8 cellular contexts compared by ENCODE assay signal in genomic region chr5:93585054-93585751, GRCh38. TPM values are rescaled to one million over a fixed set of nuclear protein-coding genes. Genes with fewer than 3 reads are reported as not detected.
DNase-seq lines count a peak whose midpoint lies in the region; ATAC-seq and TF ChIP-seq lines count a peak whose summit lies in the region.

No MANE protein-coding gene starts in this region.

- CTCF ChIA-PET in BJ (lab: Yijun Ruan, JAX) = interaction anchor here (1.0 to 2.0 kb wide), 5 partner anchors 15 to 1137 kb away, joined by 3 to 5 read pairs (median 4); no protein-coding TSS in a partner anchor

- H3K9ac ChIP-seq in iPS-20b (ENCODE audit: low read depth, low read length) (no peak overlapping the region), subcutaneous abdominal adipose tissue (ENCODE audit: low read length in 5 of 5) (peak overlapping the region in 1 of 5 donors; percentile 69)

- H3K27ac ChIP-seq in iPS-20b (ENCODE audit: low read length) (no peak overlapping the region), subcutaneous abdominal adipose tissue (ENCODE audit: low read depth, low read length) (no peak overlapping the region)

- no peaks in the 10 kb centered on the region for H3K27me3 ChIP-seq in BJ (ENCODE audit: control insufficient read depth, insufficient read depth, low read length)
- peaks cover 95% of the 10 kb centered on the region for H3K27me3 ChIP-seq in iPS-20b (ENCODE audit: insufficient read depth, low read length)
- peaks cover 0 to 14% (median 5%) of the 10 kb centered on the region in 5 donors for H3K27me3 ChIP-seq in subcutaneous abdominal adipose tissue (ENCODE audit: control insufficient read depth in 5 of 5, insufficient read depth in 4 of 5, low read length in 5 of 5)

- peak overlapping the region; percentile 97 for H3K4me3 Mint-ChIP-seq in HFFc6
- H3K4me3 Mint-ChIP-seq in activated naive CD8-positive, alpha-beta T cell treated with anti-CD3 and anti-CD28 coated beads, Interleukin-2, amount 50 U/mL, for 24 hours = peak overlapping the region; percentile 68

- DNase-seq in BJ (ENCODE audit: low read depth) (no peak), HFFc6 (no peak), occipital lobe (lab: John Stamatoyannopoulos, UW) (no peak), NCI-H1436 (lab: John Stamatoyannopoulos, UW) (no peak)
- no peak for DNase-seq in activated naive CD8-positive, alpha-beta T cell treated with anti-CD3 and anti-CD28 coated beads, Interleukin-2, amount 50 U/mL, for 24 hours

- H3K4me1 ChIP-seq in iPS-20b (ENCODE audit: insufficient read depth, low read length) = peaks cover 7% of the 10 kb centered on the region; the same call in 1 of the 2 replicates
- H3K4me1 ChIP-seq in subcutaneous abdominal adipose tissue (ENCODE audit: control insufficient read depth in 5 of 5, insufficient read depth in 5 of 5, low read length in 5 of 5) = peaks cover 2 to 56% (median 44%) of the 10 kb centered on the region in 5 donors

- TF ChIP-seq CTCF in BJ (IDR thresholded peaks at IDR 0.05; ENCODE audit: insufficient read depth, low read depth, low read length) (no peak), HFFc6 (IDR thresholded peaks at IDR 0.05) (no peak)

- H3K27ac Mint-ChIP-seq in HFFc6 = peak overlapping the region; percentile 71
- H3K27ac Mint-ChIP-seq in activated naive CD8-positive, alpha-beta T cell treated with anti-CD3 and anti-CD28 coated beads, Interleukin-2, amount 50 U/mL, for 24 hours = no peak overlapping the region

- H3K9me3 ChIP-seq in iPS-20b (ENCODE audit: insufficient read depth, low read depth, low read length) (peaks cover 6% of the 10 kb centered on the region; the same call in 1 of the 2 replicates), subcutaneous abdominal adipose tissue (ENCODE audit: control insufficient read depth in 5 of 5, low read length in 5 of 5) (peaks cover 0 to 4% (median 0%) of the 10 kb centered on the region in 5 donors)

- no peak for ATAC-seq in activated naive CD8-positive, alpha-beta T cell treated with anti-CD3 and anti-CD28 coated beads, Interleukin-2, amount 50 U/mL, for 24 hours
- no peak for ATAC-seq in HG03097 (IDR thresholded peaks at IDR 0.05; ENCODE audit: low FRiP score, unreplicated experiment)

- H3K36me3 ChIP-seq in BJ (ENCODE audit: control insufficient read depth, insufficient read depth, low read length) (peaks cover 9% of the 10 kb centered on the region), iPS-20b (ENCODE audit: insufficient read depth, low read depth, low read length) (no peaks in the 10 kb centered on the region), subcutaneous abdominal adipose tissue (ENCODE audit: control insufficient read depth in 5 of 5, insufficient read depth in 5 of 5, low read length in 5 of 5) (peaks cover 0 to 7% (median 3%) of the 10 kb centered on the region in 5 donors)

- H3K4me1 Mint-ChIP-seq in HFFc6 (ENCODE audit: low read depth) = peaks cover 37% of the 10 kb centered on the region
- H3K4me1 Mint-ChIP-seq in activated naive CD8-positive, alpha-beta T cell treated with anti-CD3 and anti-CD28 coated beads, Interleukin-2, amount 50 U/mL, for 24 hours = peaks cover 40% of the 10 kb centered on the region

- peaks cover 3% of the 10 kb centered on the region; the same call in 1 of the 2 replicates for H3K9me3 Mint-ChIP-seq in HFFc6
- H3K9me3 Mint-ChIP-seq in activated naive CD8-positive, alpha-beta T cell treated with anti-CD3 and anti-CD28 coated beads, Interleukin-2, amount 50 U/mL, for 24 hours = no peaks in the 10 kb centered on the region

- H3K27me3 Mint-ChIP-seq in HFFc6 (ENCODE audit: insufficient read depth) = no peaks in the 10 kb centered on the region; the same call in 1 of the 2 replicates
- peaks cover 57% of the 10 kb centered on the region for H3K27me3 Mint-ChIP-seq in activated naive CD8-positive, alpha-beta T cell treated with anti-CD3 and anti-CD28 coated beads, Interleukin-2, amount 50 U/mL, for 24 hours

- H3K4me3 ChIP-seq in BJ (ENCODE audit: low read depth, low read length) (peak overlapping the region; percentile 75), iPS-20b (ENCODE audit: low read length) (peak overlapping the region; percentile 55; the same call in 1 of the 2 replicates), subcutaneous abdominal adipose tissue (ENCODE audit: low read depth in 1 of 5, low read length in 5 of 5) (peak overlapping the region; percentile 73 to 92 (median 83))

- POLR2A ChIA-PET in BJ (lab: Charles Lee) = interaction anchor here (1.1 kb wide), 1 partner anchor 204 kb away, joined by 4 read pairs; no protein-coding TSS in a partner anchor

- H3K36me3 Mint-ChIP-seq in HFFc6 (ENCODE audit: low read depth) = peaks cover 19% of the 10 kb centered on the region
- H3K36me3 Mint-ChIP-seq in activated naive CD8-positive, alpha-beta T cell treated with anti-CD3 and anti-CD28 coated beads, Interleukin-2, amount 50 U/mL, for 24 hours (ENCODE audit: low read depth) = peaks cover 8% of the 10 kb centered on the region

RNA-seq across cellular contexts. Expression of gene NR2F1, which starts 2.2 kb away (rescaled TPM):
- 24.6 and 39.4 TPM in 2 replicates for polyA plus RNA-seq in BJ (2011; rRNA removed)
- polyA minus RNA-seq in BJ (2011; rRNA and poly(A)+ RNA removed) = 33.9 and 37.2 TPM in 2 replicates
- total RNA-seq in HFFc6 (2021; fragmentation: NEBNext Ultra II Directional; extraction: Animal tissue kit (Norgen Biotek cat#: 25700)) = 10 to 100 TPM; 21.1 to 27.5 (median 23.6) TPM
- 121 TPM for total RNA-seq in occipital lobe

RNA-seq across cellular contexts. Expression of gene NR2F1-AS1, which starts 4.2 kb away (rescaled TPM):
- polyA plus RNA-seq in BJ (2011; rRNA removed) = 13.7 and 27.3 TPM in 2 replicates
- 11.6 and 12.3 TPM in 2 replicates for polyA minus RNA-seq in BJ (2011; rRNA and poly(A)+ RNA removed)
- total RNA-seq in HFFc6 (2021; fragmentation: NEBNext Ultra II Directional; extraction: Animal tissue kit (Norgen Biotek cat#: 25700)) = 10 to 100 TPM; 22.9 to 26.2 (median 24.8) TPM
- total RNA-seq in occipital lobe = 109 TPM
